10 cellular contexts compared by ENCODE assay signal in genomic region chr5:67166886-67167285, GRCh38. TPM values are rescaled to one million over a fixed set of nuclear protein-coding genes. Genes with fewer than 3 reads are reported as not detected.
DNase-seq lines count a peak whose midpoint lies in the region; ATAC-seq and FAIRE-seq lines count a peak whose summit lies in the region.
"Had no signal": no experiment of that assay in that cellular context is flagged by ENCODE, and none has a peak within 500 bp of the region (broad histone marks: within the 10 kb centered on the region; RNA-seq: fewer than 3 reads in every experiment).

No MANE protein-coding gene starts in this region.

- CTCF ChIA-PET in activated CD4-positive, alpha-beta memory T cell treated with anti-CD3 and anti-CD28 coated beads, Interleukin-2, amount 10 ng/mL, durations not matched to agents 7 days and 5 days (lab: Charles Lee): interaction anchor here (0.8 to 17.8 kb wide), 12 partner anchors 10 to 1050 kb away, joined by 3 to 519 read pairs (median 6); no protein-coding TSS in a partner anchor

- POLR2A ChIA-PET in activated CD4-positive, alpha-beta memory T cell treated with anti-CD3 and anti-CD28 coated beads, Interleukin-2, amount 10 ng/mL, durations not matched to agents 7 days and 5 days (lab: Charles Lee): interaction anchor here (0.9 to 15.4 kb wide), 24 partner anchors 10 to 1113 kb away, joined by 3 to 863 read pairs (median 10); partner anchors contain the start of genes CD180 and PIK3R1

- H3K27me3 ChIP-seq in iPS-15b (ENCODE audit: control insufficient read depth, insufficient read depth, low read length): no peaks in the 10 kb centered on the region

- H3K36me3 ChIP-seq in iPS-15b (ENCODE audit: control insufficient read depth, insufficient read depth, low read length): no peaks in the 10 kb centered on the region

- H3K27ac Mint-ChIP-seq in activated CD4-positive, alpha-beta memory T cell treated with anti-CD3 and anti-CD28 coated beads, Interleukin-2, amount 10 ng/mL, durations not matched to agents 7 days and 5 days: peak overlapping the region; percentile 98

- peaks cover 72% of the 10 kb centered on the region for H3K36me3 Mint-ChIP-seq in activated CD4-positive, alpha-beta memory T cell treated with anti-CD3 and anti-CD28 coated beads, Interleukin-2, amount 10 ng/mL, durations not matched to agents 7 days and 5 days (ENCODE audit: low read depth)

- H3K4me1 Mint-ChIP-seq in activated CD4-positive, alpha-beta memory T cell treated with anti-CD3 and anti-CD28 coated beads, Interleukin-2, amount 10 ng/mL, durations not matched to agents 7 days and 5 days: peaks cover 56% of the 10 kb centered on the region

- ATAC-seq in HG03280 (IDR thresholded peaks at IDR 0.05; ENCODE audit: unreplicated experiment) (peak; percentile 11), HG02610 (IDR thresholded peaks at IDR 0.05; ENCODE audit: unreplicated experiment) (no peak)
- no peak for ATAC-seq in stimulated activated naive CD8-positive, alpha-beta T cell treated with anti-CD3 and anti-CD28 coated beads, Interleukin-15, Interleukin-2, amounts not matched to agents 100 U/mL and 50 U/mL, for 24 hours

- peaks cover 2% of the 10 kb centered on the region for H3K4me1 ChIP-seq in iPS-15b (ENCODE audit: control insufficient read depth, insufficient read depth, low read length)

- H3K9me3 Mint-ChIP-seq in activated CD4-positive, alpha-beta memory T cell treated with anti-CD3 and anti-CD28 coated beads, Interleukin-2, amount 10 ng/mL, durations not matched to agents 7 days and 5 days: no peaks in the 10 kb centered on the region

- peak overlapping the region; percentile 88 for H3K9ac ChIP-seq in iPS-15b (ENCODE audit: low read depth, low read length)

- H3K27me3 Mint-ChIP-seq in activated CD4-positive, alpha-beta memory T cell treated with anti-CD3 and anti-CD28 coated beads, Interleukin-2, amount 10 ng/mL, durations not matched to agents 7 days and 5 days: no peaks in the 10 kb centered on the region

- H3K4me3 Mint-ChIP-seq in activated CD4-positive, alpha-beta memory T cell treated with anti-CD3 and anti-CD28 coated beads, Interleukin-2, amount 10 ng/mL, durations not matched to agents 7 days and 5 days: peak overlapping the region; percentile 86

- peak overlapping the region; percentile 53 for H3K4me3 ChIP-seq in iPS-15b (ENCODE audit: low read depth, low read length)
- H3K4me3 ChIP-seq: lung had no signal

- H3K9me3 ChIP-seq in iPS-15b (ENCODE audit: control insufficient read depth, insufficient read depth, low read length): no peaks in the 10 kb centered on the region

- DNase-seq in activated CD4-positive, alpha-beta memory T cell treated with anti-CD3 and anti-CD28 coated beads, Interleukin-2, amount 10 ng/mL, durations not matched to agents 7 days and 5 days: no peak
- peak; percentile 31 for DNase-seq in stimulated activated naive CD8-positive, alpha-beta T cell treated with anti-CD3 and anti-CD28 coated beads, Interleukin-15, Interleukin-2, amounts not matched to agents 100 U/mL and 50 U/mL, for 24 hours
- DNase-seq in NCI-H187 (lab: John Stamatoyannopoulos, UW): no peak
- no peak for DNase-seq in urothelium cell line (ENCODE audit: low spot score)
- DNase-seq in stimulated activated CD4-positive, alpha-beta T cell treated with anti-CD3 and anti-CD28 coated beads, Interleukin-15, amount 100 ng/mL, for 24 hours: no peak
- DNase-seq: NCI-H524 treated with DMSO at 0.1 percent for 48 hours had no signal

- FAIRE-seq in urothelium cell line (lab: Jason Lieb, UNC): no peak

RNA-seq across cellular contexts. Expression of gene CD180, which starts 29.7 kb away (rescaled TPM):
- under 1 TPM; 0.75 to 0.88 TPM for total RNA-seq in activated CD4-positive, alpha-beta memory T cell treated with anti-CD3 and anti-CD28 coated beads, Interleukin-2, amount 10 ng/mL, durations not matched to agents 7 days and 5 days
